In the genomic region with DNA sequence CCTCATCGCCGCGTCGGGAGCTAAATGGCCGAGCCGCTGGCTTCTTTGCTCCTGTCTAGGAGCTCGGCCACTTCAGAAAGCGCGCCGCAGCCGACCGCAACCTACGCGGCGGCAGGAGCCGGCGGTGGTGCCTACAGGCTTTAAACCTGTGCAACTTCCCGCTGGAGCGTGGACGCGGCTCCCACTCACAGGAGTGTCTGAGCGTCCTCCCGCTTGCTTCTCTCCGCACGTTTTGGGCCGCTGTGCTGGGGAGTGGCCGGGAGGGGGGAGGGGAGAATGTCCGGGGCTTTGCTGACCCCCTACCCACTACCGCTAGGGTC, we compare ENCODE assay signal across 9 cellular contexts. TPM values are rescaled to one million over a fixed set of nuclear protein-coding genes. Genes with fewer than 3 reads are reported as not detected.
DNase-seq lines count a peak whose midpoint lies in the region; ATAC-seq, FAIRE-seq and TF ChIP-seq lines count a peak whose summit lies in the region.
"Had no signal": no experiment of that assay in that cellular context is flagged by ENCODE, and none has a peak within 500 bp of the region (broad histone marks: within the 10 kb centered on the region; RNA-seq: fewer than 3 reads in every experiment).

No MANE protein-coding gene starts in this region.

- no peak overlapping the region for H3K27ac Mint-ChIP-seq in dendritic cell treated with granulocyte-macrophage colony-stimulating factor and Interleukin-4, amounts not matched to agents 40 ng/mL and 50 ng/mL, for 4 days

- H3K4me3 ChIP-seq in right lobe of liver (peak overlapping the region; percentile 16 to 33 (median 18)), HepG2 (replicated peaks in 1 of 3; ENCODE audit: insufficient read depth in 1 of 3, low read depth in 2 of 3, low read length in 3 of 3) (no peak overlapping the region), mucosa of descending colon (no peak overlapping the region)

- FAIRE-seq in HepG2 (lab: Jason Lieb, UNC) (no peak), urothelium cell line (lab: Jason Lieb, UNC) (no peak)

- H3K4me1 Mint-ChIP-seq in dendritic cell treated with granulocyte-macrophage colony-stimulating factor and Interleukin-4, amounts not matched to agents 40 ng/mL and 50 ng/mL, for 4 days (ENCODE audit: low read depth) = no peaks in the 10 kb centered on the region

- peaks cover 61% of the 10 kb centered on the region for H3K27me3 Mint-ChIP-seq in dendritic cell treated with granulocyte-macrophage colony-stimulating factor and Interleukin-4, amounts not matched to agents 40 ng/mL and 50 ng/mL, for 4 days

- H3K36me3 ChIP-seq in right lobe of liver (no peaks in the 10 kb centered on the region), HepG2 (replicated peaks in 1 of 2; ENCODE audit: control insufficient read depth in 1 of 2, insufficient read depth in 2 of 2, low read length in 2 of 2) (no peaks in the 10 kb centered on the region), mucosa of descending colon (ENCODE audit: low read depth) (no peaks in the 10 kb centered on the region)

- H3K9me3 ChIP-seq in right lobe of liver (no peaks in the 10 kb centered on the region), HepG2 (ENCODE audit: low read length) (no peaks in the 10 kb centered on the region), mucosa of descending colon (no peaks in the 10 kb centered on the region)

- H3K27me3 ChIP-seq in right lobe of liver (peaks cover 0 to 21% of the 10 kb centered on the region in 2 donors), HepG2 (ENCODE audit: control insufficient read depth in 1 of 2, insufficient read depth in 2 of 2, low read length in 2 of 2) (peaks cover 2 to 5% of the 10 kb centered on the region in 2 experiments; a peak in 2 of 5 replicates)

- H3K4me2 ChIP-seq in HepG2 (ENCODE audit: low read depth, low read length) = no peak overlapping the region

- TF ChIP-seq POLR2A in right lobe of liver (IDR thresholded peaks at IDR 0.05) (no peak), HepG2 (IDR thresholded peaks at IDR 0.05; ENCODE audit: insufficient read depth in 1 of 2, low read depth in 2 of 2, low read length in 2 of 2) (no peak)

- no peaks in the 10 kb centered on the region for H3K36me3 Mint-ChIP-seq in dendritic cell treated with granulocyte-macrophage colony-stimulating factor and Interleukin-4, amounts not matched to agents 40 ng/mL and 50 ng/mL, for 4 days (ENCODE audit: low read depth)

- intact Hi-C loops in right lobe of liver (cut with DNase I) (no loop called here), HepG2 (cut with micrococcal nuclease; ENCODE audit: unreplicated experiment) (no loop called here), mucosa of descending colon (cut with DNase I, micrococcal nuclease) (no loop called here)
- intact Hi-C loops in dendritic cell treated with granulocyte-macrophage colony-stimulating factor and Interleukin-4, amounts not matched to agents 40 ng/mL and 50 ng/mL, for 4 days (cut with micrococcal nuclease) = no loop called here

- DNase-seq in right lobe of liver (peak in 1 of 3 donors; percentile 31), HepG2 (ENCODE audit: low spot score) (no peak), mucosa of descending colon (no peak), urothelium cell line (ENCODE audit: low spot score) (peak; percentile 18), iPS-NIHi7 (ENCODE audit: extremely low spot score) (no peak)
- DNase-seq: NCI-H2081 treated with DMSO at 0.1 percent for 48 hours had no signal

- H3K27ac ChIP-seq in right lobe of liver (no peak overlapping the region), HepG2 (ENCODE audit: extremely low read length, insufficient read depth, low read length) (no peak overlapping the region)

- H4K20me1 ChIP-seq in HepG2 (ENCODE audit: insufficient read depth, low read length) = no peaks in the 10 kb centered on the region

- TF ChIP-seq EP300 in HepG2 (IDR thresholded peaks at IDR 0.05; ENCODE audit: low read depth in 2 of 2, low read length in 2 of 2) = no peak
- no peak for TF ChIP-seq EP300 in HepG2 (CRISPR knock-in tag; IDR thresholded peaks at IDR 0.05; ENCODE audit: borderline replicate concordance)

- in situ Hi-C loops in HepG2 (cut with HindIII; ENCODE audit: extremely low pct_ligation_motif_present, low pct_unique_long_range_greater_than_20kb) = no loop called here

- H2AFZ ChIP-seq in HepG2 (ENCODE audit: low read length) = no peak overlapping the region

- peak; percentile 17 to 42 (median 36) for ATAC-seq in right lobe of liver
- ATAC-seq in HepG2 = no peak
- ATAC-seq in mucosa of descending colon = peak; percentile 13
- ATAC-seq in GM18868 (IDR thresholded peaks at IDR 0.05; ENCODE audit: unreplicated experiment) = no peak
- ATAC-seq in GM18520 (IDR thresholded peaks at IDR 0.05; ENCODE audit: unreplicated experiment) = no peak

- peak overlapping the region; percentile 65 for H3K4me3 Mint-ChIP-seq in dendritic cell treated with granulocyte-macrophage colony-stimulating factor and Interleukin-4, amounts not matched to agents 40 ng/mL and 50 ng/mL, for 4 days

- H3K9me3 Mint-ChIP-seq in dendritic cell treated with granulocyte-macrophage colony-stimulating factor and Interleukin-4, amounts not matched to agents 40 ng/mL and 50 ng/mL, for 4 days = no peaks in the 10 kb centered on the region

- TF ChIP-seq CTCF in right lobe of liver (IDR thresholded peaks at IDR 0.05) (no peak), HepG2 (CRISPR knock-in tag; IDR thresholded peaks at IDR 0.05) (no peak), mucosa of descending colon (IDR thresholded peaks at IDR 0.05) (no peak)

- H3K79me2 ChIP-seq in HepG2 (ENCODE audit: insufficient read depth, low read length) = no peaks in the 10 kb centered on the region

- CTCF ChIA-PET in HepG2 (lab: Yijun Ruan, JAX; ENCODE audit: low intra/inter-chr PET ratio, low total read pairs) = no interaction called here

- no peak overlapping the region for H3K9ac ChIP-seq in HepG2 (ENCODE audit: insufficient read depth, low read depth, low read length)

- TF ChIP-seq RAD21 in HepG2 (CRISPR knock-in tag; IDR thresholded peaks at IDR 0.05) = no peak

- H3K4me1 ChIP-seq in right lobe of liver (no peaks in the 10 kb centered on the region), HepG2 (ENCODE audit: insufficient read depth, low read length) (no peaks in the 10 kb centered on the region), mucosa of descending colon (ENCODE audit: low read depth) (no peaks in the 10 kb centered on the region)

- POLR2A ChIA-PET in HepG2 (lab: Yijun Ruan, JAX) = no interaction called here

- BruUV-seq in HepG2 (replicated peaks; lab: Mats Ljungman, UMichigan) = no TSS peak

- 37% methylated on average over 9 of the region's 29 CpGs for WGBS in right lobe of liver (ENCODE audit: insufficient coverage, low coverage, low lambda C conversion rate, missing lambda C conversion rate)
- no CpG with 5 or more reads among the region's 29 CpGs for WGBS in HepG2 (ENCODE audit: low lambda C conversion rate)

TF ChIP-seq in HepG2, 621 proteins besides CTCF, POLR2A, EP300 and RAD21:
- TF ChIP-seq NCOA1 (CRISPR knock-in tag; IDR thresholded peaks at IDR 0.05) = no peak
- TF ChIP-seq ZMYM3 (CRISPR knock-in tag; IDR thresholded peaks at IDR 0.05) = no peak
- no peak for TF ChIP-seq KMT2B (CRISPR knock-in tag; IDR thresholded peaks at IDR 0.05)
- TF ChIP-seq ZNF549 (CRISPR knock-in tag; IDR thresholded peaks at IDR 0.05) = no peak
- no peak for TF ChIP-seq ZNF773 (CRISPR knock-in tag; IDR thresholded peaks at IDR 0.05; ENCODE audit: borderline replicate concordance)
- no peak for TF ChIP-seq MBNL3 (CRISPR knock-in tag; conservative IDR thresholded peaks at IDR 0.05)
- TF ChIP-seq SMARCC2 (IDR thresholded peaks at IDR 0.05) = no peak
- TF ChIP-seq PRMT3 (CRISPR knock-in tag; IDR thresholded peaks at IDR 0.05; ENCODE audit: borderline replicate concordance, low read depth) = no peak
- no peak for TF ChIP-seq ZKSCAN8 (CRISPR knock-in tag; IDR thresholded peaks at IDR 0.05; ENCODE audit: borderline replicate concordance)
- no peak for TF ChIP-seq TEAD2 (CRISPR knock-in tag; IDR thresholded peaks at IDR 0.05)
TF ChIP-seq in HepG2: peak in this region for 0.

RNA-seq across cellular contexts. Expression of a gene that starts 1.0 kb away (rescaled TPM):
- total RNA-seq in right lobe of liver = 1 to 10 TPM in 4 of 6 experiments, under 1 TPM in 2; 0.81 to 2.1 (median 1.3) TPM
- total RNA-seq in HepG2 (2016; rRNA removed; fragmentation: Illumina TruSeq; extraction: Trizol) = not detected in 2 replicates
- total RNA-seq in HepG2 (2016; cell fraction: cytosol; rRNA removed; fragmentation: Illumina TruSeq; extraction: Trizol; ENCODE audit: low read depth) = not detected in 2 replicates
- not detected in 2 replicates for total RNA-seq in HepG2 (2016; cell fraction: insoluble cytoplasmic fraction; rRNA removed; fragmentation: Illumina TruSeq; extraction: Trizol)
- not detected in 2 replicates for total RNA-seq in HepG2 (2016; cell fraction: membrane; rRNA removed; fragmentation: Illumina TruSeq; extraction: Trizol)
- total RNA-seq in HepG2 (2016; cell fraction: nucleus; rRNA removed; fragmentation: Illumina TruSeq; extraction: Trizol) = not detected in 2 replicates
- polyA plus RNA-seq in HepG2 (2011; rRNA removed) = not detected in 2 replicates
- polyA plus RNA-seq in HepG2 (2011; cell fraction: cytosol; rRNA removed) = not detected in 2 replicates
- polyA plus RNA-seq in HepG2 (2011; cell fraction: nucleus; rRNA removed) = not detected in 2 replicates
- polyA plus RNA-seq in HepG2 (2012) = not detected in 2 replicates
- polyA plus RNA-seq in HepG2 (2016; cell fraction: cytosol; fragmentation: Illumina TruSeq; extraction: Trizol; ENCODE audit: low read depth) = not detected in 2 replicates
- not detected in 2 replicates for polyA plus RNA-seq in HepG2 (2016; cell fraction: insoluble cytoplasmic fraction; fragmentation: Illumina TruSeq; extraction: Trizol; ENCODE audit: low read depth)
- not detected in 2 replicates for polyA plus RNA-seq in HepG2 (2016; cell fraction: membrane; fragmentation: Illumina TruSeq; extraction: Trizol; ENCODE audit: low read depth)
- polyA plus RNA-seq in HepG2 (2016; cell fraction: nucleus; fragmentation: Illumina TruSeq; extraction: Trizol; ENCODE audit: insufficient read depth, low read depth) = not detected in 2 replicates
- not detected in 2 replicates for polyA minus RNA-seq in HepG2 (2011; rRNA and poly(A)+ RNA removed; ENCODE audit: low replicate concordance)
- not detected in 2 replicates for polyA minus RNA-seq in HepG2 (2011; cell fraction: cytosol; rRNA and poly(A)+ RNA removed)
- not detected in 2 replicates for polyA minus RNA-seq in HepG2 (2011; cell fraction: nucleus; rRNA and poly(A)+ RNA removed)
- total RNA-seq in mucosa of descending colon = 10 to 100 TPM in 1 of 3 donors, 1 to 10 TPM in 2; 1.2 to 11.8 (median 4.8) TPM

Comparison
In these comparisons a context has a peak if more than half of its experiments do, and no peak if none do; other contexts are left out.
1. ATAC-seq: peak in right lobe of liver (4 of 4) and mucosa of descending colon (single experiment); none in HepG2 (single experiment), GM18868 (single experiment) and GM18520 (single experiment).
2. H3K4me3 ChIP-seq: peak in right lobe of liver (3 of 3); none in HepG2 (0 of 3) and mucosa of descending colon (single experiment).